22 cellular contexts compared by ENCODE assay signal in the genomic region with DNA sequence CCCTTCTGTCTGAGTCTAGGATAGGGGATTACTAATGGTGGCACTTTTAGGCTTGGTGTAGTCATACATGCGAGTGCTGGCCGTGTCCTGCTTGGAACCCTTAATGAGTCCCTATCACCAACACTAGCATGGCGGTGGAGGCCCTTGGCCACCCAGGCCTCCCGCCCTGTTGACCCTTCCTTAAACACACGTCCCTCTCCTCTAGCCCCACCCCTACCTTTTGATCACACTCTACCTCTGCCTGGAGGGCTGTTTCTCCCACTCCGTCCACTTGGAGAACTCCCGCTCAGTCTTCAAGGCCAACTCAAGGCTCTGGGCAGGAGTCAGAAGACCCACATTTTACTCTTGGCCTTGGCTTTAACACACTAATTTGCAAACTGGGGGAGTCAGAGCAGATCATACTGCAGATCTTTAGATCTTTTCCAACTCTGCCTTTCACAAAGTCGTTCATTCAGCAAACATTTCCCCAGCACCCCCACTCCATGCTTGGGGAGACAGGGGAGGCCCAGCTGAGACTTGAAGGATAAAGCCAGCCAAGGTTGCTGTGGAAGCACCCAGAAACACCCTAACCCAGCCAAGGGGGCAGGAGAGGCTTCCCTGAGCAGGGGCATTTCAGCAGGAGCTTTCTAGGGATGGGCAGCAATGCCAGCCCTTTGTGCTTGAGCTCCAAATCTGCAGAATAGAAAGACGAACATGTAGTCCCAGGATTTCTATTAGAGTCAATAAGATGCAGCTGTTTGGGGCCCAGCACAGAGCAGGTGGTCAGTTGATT. TPM values are rescaled to one million over a fixed set of nuclear protein-coding genes. Genes with fewer than 3 reads are reported as not detected.
A peak's percentile ranks its signal among the peaks of the same experiment; 100 is the strongest.
DNase-seq lines count a peak whose midpoint lies in the region; ATAC-seq and TF ChIP-seq lines count a peak whose summit lies in the region.
"Had no signal": no experiment of that assay in that cellular context is flagged by ENCODE, and none has a peak within 500 bp of the region (broad histone marks: within the 10 kb centered on the region; RNA-seq: fewer than 3 reads in every experiment).

No MANE protein-coding gene starts in this region.

- peaks cover 28% of the 10 kb centered on the region for H3K4me1 Mint-ChIP-seq in HFFc6 (ENCODE audit: low read depth)
- H3K4me1 Mint-ChIP-seq in naive thymus-derived CD4-positive, alpha-beta T cell, result peaks cover 0 to 17% (median 12%) of the 10 kb centered on the region in 7 donors
- H3K4me1 Mint-ChIP-seq: activated naive CD4-positive, alpha-beta T cell treated with anti-CD3 and anti-CD28 coated beads, Interleukin-2, amount 50 U/mL, for 24 hours had no signal

- POLR2A ChIA-PET in naive thymus-derived CD4-positive, alpha-beta T cell (lab: Charles Lee), result no interaction called here

- H3K27me3 Mint-ChIP-seq in HFFc6 (ENCODE audit: insufficient read depth), result peaks cover 4% of the 10 kb centered on the region; the same call in 1 of the 2 replicates
- H3K27me3 Mint-ChIP-seq in naive thymus-derived CD4-positive, alpha-beta T cell, result peaks cover 18 to 60% (median 38%) of the 10 kb centered on the region in 5 donors

- H3K36me3 Mint-ChIP-seq in HFFc6 (ENCODE audit: low read depth), result no peaks in the 10 kb centered on the region
- no peaks in the 10 kb centered on the region for H3K36me3 Mint-ChIP-seq in naive thymus-derived CD4-positive, alpha-beta T cell

- TF ChIP-seq EP300 in esophagus muscularis mucosa (IDR thresholded peaks at IDR 0.05), result no peak

- H3K36me3 ChIP-seq in esophagus muscularis mucosa (no peaks in the 10 kb centered on the region), subcutaneous abdominal adipose tissue (ENCODE audit: control insufficient read depth in 5 of 5, insufficient read depth in 5 of 5, low read length in 5 of 5) (peaks cover 0 to 2% (median 0%) of the 10 kb centered on the region in 5 donors)
- H3K36me3 ChIP-seq in naive thymus-derived CD4-positive, alpha-beta T cell (ENCODE audit: control insufficient read depth in 2 of 3, insufficient read depth in 3 of 3, low read length in 3 of 3), result no peaks in the 10 kb centered on the region
- H3K36me3 ChIP-seq: BLaER1 treated with 17β-estradiol and CSF1 and Interleukin-3, amounts not matched to agents 10 nM and 100 nM; thoracic aorta had no signal

- no peaks in the 10 kb centered on the region for H3K9me3 Mint-ChIP-seq in HFFc6
- no peaks in the 10 kb centered on the region for H3K9me3 Mint-ChIP-seq in naive thymus-derived CD4-positive, alpha-beta T cell
- H3K9me3 Mint-ChIP-seq: activated B cell treated with CpG ODN at 0.5 μM for 24 hours; activated naive CD4-positive, alpha-beta T cell treated with anti-CD3 and anti-CD28 coated beads, Interleukin-2, amount 50 U/mL, for 24 hours had no signal

- CTCF ChIA-PET in naive thymus-derived CD4-positive, alpha-beta T cell (lab: Charles Lee), result no interaction called here

- DNase-seq in HFFc6, result no peak
- no peak for DNase-seq in esophagus muscularis mucosa (ENCODE audit: extremely low spot score)
- no peak for DNase-seq in naive thymus-derived CD4-positive, alpha-beta T cell
- DNase-seq in NCI-H2029 (lab: John Stamatoyannopoulos, UW), result no peak
- no peak for DNase-seq in foreskin keratinocyte
- DNase-seq: activated B cell treated with CpG ODN at 0.5 μM for 24 hours; central memory CD4-positive, alpha-beta T cell; hippocampal formation; left colon; NCI-H2081 treated with DMSO at 0.1 percent for 48 hours; NCI-H526 treated with DMSO at 0.1 percent for 48 hours; T-helper 1 cell had no signal

- H3K4me1 ChIP-seq in esophagus muscularis mucosa (peaks cover 15 to 45% (median 31%) of the 10 kb centered on the region in 4 donors), subcutaneous abdominal adipose tissue (ENCODE audit: control insufficient read depth in 5 of 5, insufficient read depth in 5 of 5, low read length in 5 of 5) (peaks cover 0 to 34% (median 23%) of the 10 kb centered on the region in 5 donors), foreskin keratinocyte (no peaks in the 10 kb centered on the region)
- peaks cover 0 to 9% of the 10 kb centered on the region in 2 donors for H3K4me1 ChIP-seq in naive thymus-derived CD4-positive, alpha-beta T cell (ENCODE audit: control insufficient read depth in 2 of 2, insufficient read depth in 2 of 2, low read length in 2 of 2)
- H3K4me1 ChIP-seq: BLaER1 treated with 17β-estradiol and CSF1 and Interleukin-3, amounts not matched to agents 10 nM and 100 nM had no signal

- H3K9me3 ChIP-seq in esophagus muscularis mucosa (no peaks in the 10 kb centered on the region), subcutaneous abdominal adipose tissue (ENCODE audit: control insufficient read depth in 5 of 5, low read length in 5 of 5) (no peaks in the 10 kb centered on the region)
- H3K9me3 ChIP-seq in naive thymus-derived CD4-positive, alpha-beta T cell (ENCODE audit: control insufficient read depth in 2 of 3, low read length in 3 of 3), result no peaks in the 10 kb centered on the region
- H3K9me3 ChIP-seq: thoracic aorta had no signal

- intact Hi-C loops in esophagus muscularis mucosa (cut with DNase I), result loop anchor here (10.0 kb wide), 1 partner anchor 121 kb away; no protein-coding TSS in a partner anchor
- intact Hi-C loops in naive thymus-derived CD4-positive, alpha-beta T cell (cut with micrococcal nuclease), result no loop called here

- peaks cover 0 to 32% (median 12%) of the 10 kb centered on the region in 4 donors for H3K27me3 ChIP-seq in esophagus muscularis mucosa
- peaks cover 0 to 14% of the 10 kb centered on the region in 2 donors for H3K27me3 ChIP-seq in naive thymus-derived CD4-positive, alpha-beta T cell (ENCODE audit: control insufficient read depth in 2 of 2, insufficient read depth in 2 of 2, low read length in 2 of 2)
- H3K27me3 ChIP-seq in subcutaneous abdominal adipose tissue (ENCODE audit: control insufficient read depth in 5 of 5, insufficient read depth in 4 of 5, low read length in 5 of 5), result peaks cover 7 to 20% (median 11%) of the 10 kb centered on the region in 5 donors
- H3K27me3 ChIP-seq in foreskin keratinocyte, result peaks cover 61% of the 10 kb centered on the region

- WGBS in esophagus muscularis mucosa, result 91% methylated on average over 9 of the region's 9 CpGs

- H3K4me3 Mint-ChIP-seq in HFFc6, result peak overlapping the region; percentile 65; the same call in 1 of the 2 replicates
- peak overlapping the region in 8 of 10 donors; percentile 11 to 81 (median 62) for H3K4me3 Mint-ChIP-seq in naive thymus-derived CD4-positive, alpha-beta T cell
- H3K4me3 Mint-ChIP-seq: activated B cell treated with CpG ODN at 0.5 μM for 24 hours had no signal

- TF ChIP-seq POLR2A in esophagus muscularis mucosa (IDR thresholded peaks at IDR 0.05; ENCODE audit: low read depth), result no peak

- H3K27ac Mint-ChIP-seq in HFFc6, result no peak overlapping the region
- no peak overlapping the region for H3K27ac Mint-ChIP-seq in naive thymus-derived CD4-positive, alpha-beta T cell
- H3K27ac Mint-ChIP-seq: activated B cell treated with CpG ODN at 0.5 μM for 24 hours; activated naive CD4-positive, alpha-beta T cell treated with anti-CD3 and anti-CD28 coated beads, Interleukin-2, amount 50 U/mL, for 24 hours had no signal

- no peak overlapping the region for H3K9ac ChIP-seq in subcutaneous abdominal adipose tissue (ENCODE audit: low read length in 5 of 5)
- H3K9ac ChIP-seq: BLaER1 treated with 17β-estradiol and CSF1 and Interleukin-3, amounts not matched to agents 10 nM and 100 nM had no signal

- H3K27ac ChIP-seq in esophagus muscularis mucosa (replicated peaks in 1 of 4) (peak overlapping the region in 2 of 4 donors; percentile 73 to 75), subcutaneous abdominal adipose tissue (ENCODE audit: low read depth, low read length) (no peak overlapping the region), foreskin keratinocyte (no peak overlapping the region)
- no peak overlapping the region for H3K27ac ChIP-seq in naive thymus-derived CD4-positive, alpha-beta T cell (ENCODE audit: low read depth, low read length)
- H3K27ac ChIP-seq: BLaER1 treated with 17β-estradiol and CSF1 and Interleukin-3, amounts not matched to agents 10 nM and 100 nM; thoracic aorta had no signal

- no peak for ATAC-seq in naive thymus-derived CD4-positive, alpha-beta T cell
- ATAC-seq in HG03108 (IDR thresholded peaks at IDR 0.05; ENCODE audit: unreplicated experiment), result no peak
- ATAC-seq in GM19455 (IDR thresholded peaks at IDR 0.05; ENCODE audit: unreplicated experiment), result no peak
- no peak for ATAC-seq in foreskin keratinocyte
- ATAC-seq: left colon, Panc1 had no signal

- TF ChIP-seq CTCF in HFFc6 (IDR thresholded peaks at IDR 0.05) (no peak), esophagus muscularis mucosa (IDR thresholded peaks at IDR 0.05) (no peak), foreskin keratinocyte (conservative IDR thresholded peaks at IDR 0.05) (no peak)

- H3K4me3 ChIP-seq in esophagus muscularis mucosa, result peak overlapping the region; percentile 56 to 78 (median 65)
- no peak overlapping the region for H3K4me3 ChIP-seq in naive thymus-derived CD4-positive, alpha-beta T cell (ENCODE audit: low read length)
- peak overlapping the region in 3 of 5 donors; percentile 45 to 64 (median 62) for H3K4me3 ChIP-seq in subcutaneous abdominal adipose tissue (ENCODE audit: low read depth in 1 of 5, low read length in 5 of 5)
- H3K4me3 ChIP-seq: BLaER1 treated with 17β-estradiol and CSF1 and Interleukin-3, amounts not matched to agents 10 nM and 100 nM had no signal

RNA-seq across cellular contexts. Expression of gene PODN, which starts 1.9 kb away (rescaled TPM):
- total RNA-seq in HFFc6 (2021; fragmentation: NEBNext Ultra II Directional; extraction: Animal tissue kit (Norgen Biotek cat#: 25700)), result 10 to 100 TPM in 5 of 6 experiments, 1 to 10 TPM in 1; 9.4 to 12.9 (median 10.8) TPM
- total RNA-seq in esophagus muscularis mucosa (100 to 1,000 TPM in 3 of 4 donors, 10 to 100 TPM in 1; 78.6 to 150 (median 113) TPM), foreskin keratinocyte (not detected in 2 replicates)
- under 1 TPM in 1 of 5 experiments, not detected in 4; 0.88 TPM for total RNA-seq in naive thymus-derived CD4-positive, alpha-beta T cell
- not detected for polyA plus RNA-seq in naive thymus-derived CD4-positive, alpha-beta T cell
- not detected in 2 replicates for polyA plus RNA-seq in foreskin keratinocyte
- total RNA-seq: activated B cell treated with CpG ODN at 0.5 μM for 24 hours, Daoy, HT-29, M059J had no signal

Comparison
In these comparisons a context has a peak if more than half of its experiments do, and no peak if none do; other contexts are left out.
1. RNA of gene PODN, which starts 1.9 kb away (total RNA-seq): 78.6 to 150 TPM in esophagus muscularis mucosa; 9.4 to 12.9 TPM in HFFc6, 0.88 TPM in naive thymus-derived CD4-positive, alpha-beta T cell and not detected in foreskin keratinocyte; every median in the first group is over 4 times any median in the second.